Comparison of ENCODE assay signal across 31 cellular contexts in genomic region chr21:45792682-45793383, GRCh38.
"Had no signal": no experiment of that assay in that cellular context is flagged by ENCODE, and none has a peak within 500 bp of the region (broad histone marks: within the 10 kb centered on the region; RNA-seq: fewer than 3 reads in every experiment).

No MANE protein-coding gene starts in this region.

- H3K27me3 Mint-ChIP-seq: activated CD8-positive, alpha-beta T cell treated with anti-CD3 and anti-CD28 coated beads for 36 hours; activated naive CD4-positive, alpha-beta T cell treated with anti-CD3 and anti-CD28 coated beads, Interleukin-2, amount 50 U/mL, for 24 hours; activated T-helper 17 cell treated with anti-CD3 and anti-CD28 coated beads, Interleukin-2, amount 50 U/mL, for 72 hours had no signal

- H3K9me3 Mint-ChIP-seq: activated B cell treated with CpG ODN at 0.5 μM for 24 hours; activated CD8-positive, alpha-beta T cell treated with anti-CD3 and anti-CD28 coated beads for 36 hours; activated naive CD4-positive, alpha-beta T cell treated with anti-CD3 and anti-CD28 coated beads, Interleukin-2, amount 50 U/mL, for 24 hours; activated T-cell treated with anti-CD3 and anti-CD28 coated beads, Interleukin-2, amount 50 U/mL, for 72 hours; activated T-helper 17 cell treated with anti-CD3 and anti-CD28 coated beads, Interleukin-2, amount 50 U/mL, for 72 hours had no signal

- H3K4me3 Mint-ChIP-seq: activated B cell treated with CpG ODN at 0.5 μM for 24 hours; activated CD8-positive, alpha-beta T cell treated with anti-CD3 and anti-CD28 coated beads for 36 hours; activated naive CD4-positive, alpha-beta T cell treated with anti-CD3 and anti-CD28 coated beads, Interleukin-2, amount 50 U/mL, for 24 hours; activated T-cell treated with anti-CD3 and anti-CD28 coated beads, Interleukin-2, amount 50 U/mL, for 72 hours; activated T-helper 17 cell treated with anti-CD3 and anti-CD28 coated beads, Interleukin-2, amount 50 U/mL, for 72 hours had no signal

- H3K36me3 ChIP-seq: adrenal gland, breast epithelium, MG63 had no signal

- H3K4me1 ChIP-seq: adrenal gland, body of pancreas, breast epithelium had no signal

- H3K4me2 ChIP-seq: PC-9 had no signal

- H3K27ac ChIP-seq: adrenal gland, body of pancreas, breast epithelium, PC-9, RWPE1 had no signal

- H3K9me3 ChIP-seq: adrenal gland, body of pancreas, breast epithelium, MG63 had no signal

- H3K4me1 Mint-ChIP-seq: activated B cell treated with CpG ODN at 0.5 μM for 24 hours; activated T-helper 17 cell treated with anti-CD3 and anti-CD28 coated beads, Interleukin-2, amount 50 U/mL, for 72 hours had no signal

- H3K27me3 ChIP-seq: adrenal gland, body of pancreas had no signal

- ATAC-seq: activated CD8-positive, alpha-beta T cell treated with anti-CD3 and anti-CD28 coated beads for 36 hours; activated T-cell treated with anti-CD3 and anti-CD28 coated beads, Interleukin-2, amount 50 U/mL, for 72 hours; activated T-helper 17 cell treated with anti-CD3 and anti-CD28 coated beads, Interleukin-2, amount 50 U/mL, for 72 hours; body of pancreas; Right ventricle myocardium inferior had no signal

- DNase-seq: activated B cell treated with CpG ODN at 0.5 μM for 24 hours; activated CD4-positive, alpha-beta T cell treated with anti-CD3 and anti-CD28 coated beads for 4 hours; activated CD4-positive, CD25-positive, alpha-beta regulatory T cell treated with anti-CD3 and anti-CD28 coated beads, Interleukin-2, amount 50 U/mL, for 72 hours; activated CD8-positive, alpha-beta T cell treated with anti-CD3 and anti-CD28 coated beads for 36 hours; activated effector memory CD4-positive, alpha-beta T cell treated with anti-CD3 and anti-CD28 coated beads, Interleukin-2, amount 50 U/mL, for 16 hours; activated naive CD4-positive, alpha-beta T cell; activated T-cell treated with anti-CD3 and anti-CD28 coated beads, Interleukin-2, amount 50 U/mL, for 1 hour; activated T-cell treated with anti-CD3 and anti-CD28 coated beads, Interleukin-2, amount 50 U/mL, for 72 hours; adrenal gland; body of pancreas; Kasumi-1; KG1; MG63; NCI-H1092; NCI-H1436 treated with DMSO at 0.1 percent for 48 hours; NCI-H1694 treated with DMSO at 0.1 percent for 48 hours; NCI-H2029; NCI-H2107; NCI-H2171; NCI-H510A; NCI-H526; NCI-H748 treated with DMSO at 0.1 percent for 48 hours; NK-92 treated with Interleukin-12 subunit alpha and Interleukin-12 subunit beta, amount 100 ng/mL, for 24 hours; PC-9; SIG-M5; T1000 had no signal

- H3K36me3 Mint-ChIP-seq: activated naive CD4-positive, alpha-beta T cell treated with anti-CD3 and anti-CD28 coated beads, Interleukin-2, amount 50 U/mL, for 24 hours had no signal

- H3K4me3 ChIP-seq: adrenal gland, body of pancreas, breast epithelium, MG63, PC-9 had no signal

- H2AFZ ChIP-seq: PC-9 had no signal

- H3K27ac Mint-ChIP-seq: activated B cell treated with CpG ODN at 0.5 μM for 24 hours; activated CD8-positive, alpha-beta T cell treated with anti-CD3 and anti-CD28 coated beads for 36 hours; activated naive CD4-positive, alpha-beta T cell treated with anti-CD3 and anti-CD28 coated beads, Interleukin-2, amount 50 U/mL, for 24 hours; activated T-cell treated with anti-CD3 and anti-CD28 coated beads, Interleukin-2, amount 50 U/mL, for 72 hours; activated T-helper 17 cell treated with anti-CD3 and anti-CD28 coated beads, Interleukin-2, amount 50 U/mL, for 72 hours had no signal
